Comparison of ENCODE assay signal across 12 cellular contexts in genomic region chr12:905273-906076, GRCh38. TPM values are rescaled to one million over a fixed set of nuclear protein-coding genes. Genes with fewer than 3 reads are reported as not detected.
DNase-seq lines count a peak whose midpoint lies in the region; ATAC-seq and TF ChIP-seq lines count a peak whose summit lies in the region.
"Had no signal": no experiment of that assay in that cellular context is flagged by ENCODE, and none has a peak within 500 bp of the region (broad histone marks: within the 10 kb centered on the region; RNA-seq: fewer than 3 reads in every experiment).

No MANE protein-coding gene starts in this region.

- H3K4me1 Mint-ChIP-seq in activated naive CD4-positive, alpha-beta T cell treated with anti-CD3 and anti-CD28 coated beads, Interleukin-2, amount 50 U/mL, for 24 hours: peaks cover 32% of the 10 kb centered on the region
- H3K4me1 Mint-ChIP-seq in T-cell: peaks cover 23 to 36% (median 35%) of the 10 kb centered on the region in 3 donors
- peaks cover 46% of the 10 kb centered on the region for H3K4me1 Mint-ChIP-seq in dendritic cell treated with granulocyte-macrophage colony-stimulating factor and Interleukin-4, amounts not matched to agents 40 ng/mL and 50 ng/mL, for 4 days (ENCODE audit: low read depth)
- peaks cover 23% of the 10 kb centered on the region for H3K4me1 Mint-ChIP-seq in stimulated activated naive CD8-positive, alpha-beta T cell treated with anti-CD3 and anti-CD28 coated beads, Interleukin-15, Interleukin-2, amounts not matched to agents 100 ng/mL and 50 ng/mL, for 24 hours (ENCODE audit: low read depth)

- no peaks in the 10 kb centered on the region for H3K9me2 ChIP-seq in hepatocyte (replicated peaks; ENCODE audit: insufficient read depth)

- peaks cover 6% of the 10 kb centered on the region for H3K79me2 ChIP-seq in hepatocyte

- no peak for TF ChIP-seq CTCF in hepatocyte (IDR thresholded peaks at IDR 0.05; ENCODE audit: poor library complexity)

- H3K27ac ChIP-seq in hepatocyte: no peak overlapping the region

- no peaks in the 10 kb centered on the region for H3K27me3 Mint-ChIP-seq in activated naive CD4-positive, alpha-beta T cell treated with anti-CD3 and anti-CD28 coated beads, Interleukin-2, amount 50 U/mL, for 24 hours
- H3K27me3 Mint-ChIP-seq in T-cell: no peaks in the 10 kb centered on the region
- no peaks in the 10 kb centered on the region for H3K27me3 Mint-ChIP-seq in dendritic cell treated with granulocyte-macrophage colony-stimulating factor and Interleukin-4, amounts not matched to agents 40 ng/mL and 50 ng/mL, for 4 days
- no peaks in the 10 kb centered on the region for H3K27me3 Mint-ChIP-seq in stimulated activated naive CD8-positive, alpha-beta T cell treated with anti-CD3 and anti-CD28 coated beads, Interleukin-15, Interleukin-2, amounts not matched to agents 100 ng/mL and 50 ng/mL, for 24 hours

- no peaks in the 10 kb centered on the region for H3K9me3 ChIP-seq in hepatocyte (ENCODE audit: low read depth)

- H2AFZ ChIP-seq in hepatocyte: no peak overlapping the region

- H3K27me3 ChIP-seq in hepatocyte: no peaks in the 10 kb centered on the region

- intact Hi-C loops in dendritic cell treated with granulocyte-macrophage colony-stimulating factor and Interleukin-4, amounts not matched to agents 40 ng/mL and 50 ng/mL, for 4 days (cut with micrococcal nuclease): no loop called here

- POLR2A ChIA-PET in T-cell (lab: Charles Lee): interaction anchor here in 1 of 2 donors (0.6 kb wide), 1 partner anchor 331 kb away, joined by 4 read pairs; no protein-coding TSS in a partner anchor

- H4K20me1 ChIP-seq in hepatocyte (ENCODE audit: insufficient read depth, poor library complexity, severe bottlenecking): no peaks in the 10 kb centered on the region

- H3K36me3 Mint-ChIP-seq in activated naive CD4-positive, alpha-beta T cell treated with anti-CD3 and anti-CD28 coated beads, Interleukin-2, amount 50 U/mL, for 24 hours: peaks cover 19% of the 10 kb centered on the region
- peaks cover 70% of the 10 kb centered on the region for H3K36me3 Mint-ChIP-seq in T-cell
- peaks cover 100% of the 10 kb centered on the region for H3K36me3 Mint-ChIP-seq in dendritic cell treated with granulocyte-macrophage colony-stimulating factor and Interleukin-4, amounts not matched to agents 40 ng/mL and 50 ng/mL, for 4 days (ENCODE audit: low read depth)
- peaks cover 90% of the 10 kb centered on the region for H3K36me3 Mint-ChIP-seq in stimulated activated naive CD8-positive, alpha-beta T cell treated with anti-CD3 and anti-CD28 coated beads, Interleukin-15, Interleukin-2, amounts not matched to agents 100 ng/mL and 50 ng/mL, for 24 hours (ENCODE audit: low read depth)

- H3K36me3 ChIP-seq in hepatocyte (replicated peaks; ENCODE audit: insufficient read depth, low read depth): peaks cover 4% of the 10 kb centered on the region

- H3K4me3 ChIP-seq in hepatocyte: no peak overlapping the region

- WGBS in hepatocyte (ENCODE audit: low lambda C conversion rate, missing lambda C conversion rate): 94% methylated on average over 11 of the region's 11 CpGs

- peak; percentile 65 to 80 (median 72) for ATAC-seq in T-cell (replicated peaks in 1 of 4)
- ATAC-seq in GM19467 (IDR thresholded peaks at IDR 0.05; ENCODE audit: unreplicated experiment): no peak

- CTCF ChIA-PET in T-cell (lab: Charles Lee): interaction anchor here (0.7 to 0.8 kb wide), 3 partner anchors 44 to 190 kb away, joined by 3 to 7 read pairs (median 4); partner anchors contain the start of gene RAD52 (in 1 of the 2)

- H3K9me3 Mint-ChIP-seq in activated naive CD4-positive, alpha-beta T cell treated with anti-CD3 and anti-CD28 coated beads, Interleukin-2, amount 50 U/mL, for 24 hours: no peaks in the 10 kb centered on the region
- no peaks in the 10 kb centered on the region for H3K9me3 Mint-ChIP-seq in T-cell
- no peaks in the 10 kb centered on the region for H3K9me3 Mint-ChIP-seq in dendritic cell treated with granulocyte-macrophage colony-stimulating factor and Interleukin-4, amounts not matched to agents 40 ng/mL and 50 ng/mL, for 4 days
- no peaks in the 10 kb centered on the region for H3K9me3 Mint-ChIP-seq in stimulated activated naive CD8-positive, alpha-beta T cell treated with anti-CD3 and anti-CD28 coated beads, Interleukin-15, Interleukin-2, amounts not matched to agents 100 ng/mL and 50 ng/mL, for 24 hours
- H3K9me3 Mint-ChIP-seq: HFFc6 had no signal

- peak overlapping the region; percentile 56 for H3K4me3 Mint-ChIP-seq in activated naive CD4-positive, alpha-beta T cell treated with anti-CD3 and anti-CD28 coated beads, Interleukin-2, amount 50 U/mL, for 24 hours
- H3K4me3 Mint-ChIP-seq in T-cell: peak overlapping the region in 2 of 3 donors; percentile 14 to 60
- H3K4me3 Mint-ChIP-seq in dendritic cell treated with granulocyte-macrophage colony-stimulating factor and Interleukin-4, amounts not matched to agents 40 ng/mL and 50 ng/mL, for 4 days: no peak overlapping the region
- H3K4me3 Mint-ChIP-seq in stimulated activated naive CD8-positive, alpha-beta T cell treated with anti-CD3 and anti-CD28 coated beads, Interleukin-15, Interleukin-2, amounts not matched to agents 100 ng/mL and 50 ng/mL, for 24 hours: no peak overlapping the region

- H3K4me1 ChIP-seq in hepatocyte (ENCODE audit: insufficient read depth): no peaks in the 10 kb centered on the region

- no peak for DNase-seq in activated naive CD4-positive, alpha-beta T cell (lab: John Stamatoyannopoulos, UW)
- DNase-seq in T-cell (peak in 6 of 34 experiments; percentile 1 to 26 (median 13)), hepatocyte (ENCODE audit: low spot score) (no peak), HuH-7 (ENCODE audit: low spot score) (no peak)
- DNase-seq: head of caudate nucleus, HFFc6, occipital lobe, SW 1271 had no signal

- peak overlapping the region; percentile 52 for H3K27ac Mint-ChIP-seq in activated naive CD4-positive, alpha-beta T cell treated with anti-CD3 and anti-CD28 coated beads, Interleukin-2, amount 50 U/mL, for 24 hours
- peak overlapping the region; percentile 13 to 70 for H3K27ac Mint-ChIP-seq in T-cell
- H3K27ac Mint-ChIP-seq in dendritic cell treated with granulocyte-macrophage colony-stimulating factor and Interleukin-4, amounts not matched to agents 40 ng/mL and 50 ng/mL, for 4 days: peak overlapping the region; percentile 35
- peak overlapping the region; percentile 38 for H3K27ac Mint-ChIP-seq in stimulated activated naive CD8-positive, alpha-beta T cell treated with anti-CD3 and anti-CD28 coated beads, Interleukin-15, Interleukin-2, amounts not matched to agents 100 ng/mL and 50 ng/mL, for 24 hours
- H3K27ac Mint-ChIP-seq: HFFc6 had no signal

- no peak overlapping the region for H3K4me2 ChIP-seq in hepatocyte

RNA-seq across cellular contexts. Expression of gene RAD52, which starts 44.0 kb away (rescaled TPM):
- total RNA-seq in T-cell (10 to 100 TPM; 12.7 to 28.4 (median 18.3) TPM), hepatocyte (11.8 and 13.4 TPM in 2 replicates)
- 6.3 and 6.6 TPM in 2 replicates for polyA plus RNA-seq in hepatocyte

Comparison
In these comparisons a context has a peak if more than half of its experiments do, and no peak if none do; other contexts are left out.
1. H3K4me3 Mint-ChIP-seq: peak in activated naive CD4-positive, alpha-beta T cell treated with anti-CD3 and anti-CD28 coated beads, Interleukin-2, amount 50 U/mL, for 24 hours (single experiment) and T-cell (2 of 3); none in dendritic cell treated with granulocyte-macrophage colony-stimulating factor and Interleukin-4, amounts not matched to agents 40 ng/mL and 50 ng/mL, for 4 days (single experiment) and stimulated activated naive CD8-positive, alpha-beta T cell treated with anti-CD3 and anti-CD28 coated beads, Interleukin-15, Interleukin-2, amounts not matched to agents 100 ng/mL and 50 ng/mL, for 24 hours (single experiment).
2. Peak in every context shown above with its lines, with median percentiles within 50 percentile points of each other: H3K27ac Mint-ChIP-seq.